In genomic region chr11:76649964-76650363, GRCh38 we compare ENCODE assay signal across 22 cellular contexts.
"Had no signal": no experiment of that assay in that cellular context is flagged by ENCODE, and none has a peak within 500 bp of the region (broad histone marks: within the 10 kb centered on the region; RNA-seq: fewer than 3 reads in every experiment).

No MANE protein-coding gene starts in this region.

- H3K27ac Mint-ChIP-seq: activated CD4-positive, alpha-beta memory T cell treated with anti-CD3 and anti-CD28 coated beads, Interleukin-2, amount 10 ng/mL, durations not matched to agents 7 days and 5 days; activated naive CD4-positive, alpha-beta T cell treated with anti-CD3 and anti-CD28 coated beads, Interleukin-2, amount 10 ng/mL, durations not matched to agents 7 days and 5 days; activated naive CD8-positive, alpha-beta T cell treated with anti-CD3 and anti-CD28 coated beads, Interleukin-2, amount 50 U/mL, for 24 hours; memory B cell; naive thymus-derived CD4-positive, alpha-beta T cell; type B pancreatic cell had no signal

- H3K4me3 ChIP-seq: left lung, mucosa of descending colon, ovary had no signal

- H3K4me1 Mint-ChIP-seq: activated CD4-positive, alpha-beta memory T cell treated with anti-CD3 and anti-CD28 coated beads, Interleukin-2, amount 10 ng/mL, durations not matched to agents 7 days and 5 days; activated naive CD4-positive, alpha-beta T cell treated with anti-CD3 and anti-CD28 coated beads, Interleukin-2, amount 10 ng/mL, durations not matched to agents 7 days and 5 days; memory B cell; naive thymus-derived CD4-positive, alpha-beta T cell had no signal

- H3K27me3 ChIP-seq: left lung, ovary had no signal

- H3K27ac ChIP-seq: left lung, ovary had no signal

- H3K36me3 Mint-ChIP-seq: activated naive CD4-positive, alpha-beta T cell treated with anti-CD3 and anti-CD28 coated beads, Interleukin-2, amount 10 ng/mL, durations not matched to agents 7 days and 5 days; memory B cell; type B pancreatic cell had no signal

- DNase-seq: activated CD4-positive, alpha-beta memory T cell treated with anti-CD3 and anti-CD28 coated beads, Interleukin-2, amount 10 ng/mL, durations not matched to agents 7 days and 5 days; activated CD4-positive, alpha-beta T cell treated with anti-CD3 and anti-CD28 coated beads for 48 hours; activated CD4-positive, CD25-positive, alpha-beta regulatory T cell; activated effector memory CD4-positive, alpha-beta T cell treated with Interleukin-2 at 50 U/mL for 16 hours; activated naive CD8-positive, alpha-beta T cell treated with anti-CD3 and anti-CD28 coated beads, Interleukin-2, amount 50 U/mL, for 24 hours; activated T-cell treated with anti-CD3 and anti-CD28 coated beads, Interleukin-2, amount 50 U/mL, for 48 hours; aorta; cerebellar nuclear complex; dermis blood vessel endothelial cell; effector memory CD4-positive, alpha-beta T cell; foreskin fibroblast; left lung; mucosa of descending colon; naive thymus-derived CD4-positive, alpha-beta T cell; stimulated activated naive CD8-positive, alpha-beta T cell treated with anti-CD3 and anti-CD28 coated beads, Interleukin-15, Interleukin-2, amounts not matched to agents 100 U/mL and 50 U/mL, for 24 hours; T-helper 1 cell; T-helper 9 cell had no signal

- H3K36me3 ChIP-seq: left lung, ovary had no signal

- H3K9me3 Mint-ChIP-seq: activated CD4-positive, alpha-beta memory T cell treated with anti-CD3 and anti-CD28 coated beads, Interleukin-2, amount 10 ng/mL, durations not matched to agents 7 days and 5 days; activated naive CD4-positive, alpha-beta T cell treated with anti-CD3 and anti-CD28 coated beads, Interleukin-2, amount 10 ng/mL, durations not matched to agents 7 days and 5 days had no signal

- H3K9me3 ChIP-seq: ovary had no signal

- H3K4me3 Mint-ChIP-seq: activated CD4-positive, alpha-beta memory T cell treated with anti-CD3 and anti-CD28 coated beads, Interleukin-2, amount 10 ng/mL, durations not matched to agents 7 days and 5 days; activated naive CD4-positive, alpha-beta T cell treated with anti-CD3 and anti-CD28 coated beads, Interleukin-2, amount 10 ng/mL, durations not matched to agents 7 days and 5 days; activated naive CD8-positive, alpha-beta T cell treated with anti-CD3 and anti-CD28 coated beads, Interleukin-2, amount 50 U/mL, for 24 hours; memory B cell; naive thymus-derived CD4-positive, alpha-beta T cell; type B pancreatic cell had no signal

- ATAC-seq: activated naive CD8-positive, alpha-beta T cell treated with anti-CD3 and anti-CD28 coated beads, Interleukin-2, amount 50 U/mL, for 24 hours; left lung; mucosa of descending colon; naive thymus-derived CD4-positive, alpha-beta T cell; SK-N-SH treated with all-trans-retinoic acid at 6 μM for 48 hours; stimulated activated naive CD8-positive, alpha-beta T cell treated with anti-CD3 and anti-CD28 coated beads, Interleukin-15, Interleukin-2, amounts not matched to agents 100 U/mL and 50 U/mL, for 24 hours had no signal
